Comparison of ENCODE assay signal across 8 cellular contexts in genomic region chr10:22317121-22317370, GRCh38. TPM values are rescaled to one million over a fixed set of nuclear protein-coding genes. Genes with fewer than 3 reads are reported as not detected.
A peak's percentile ranks its signal among the peaks of the same experiment; 100 is the strongest.
DNase-seq lines count a peak whose midpoint lies in the region; ATAC-seq and TF ChIP-seq lines count a peak whose summit lies in the region.

No MANE protein-coding gene starts in this region.

- TSS peak; percentile 67 for BruUV-seq in OCI-LY7 (replicated peaks; lab: Mats Ljungman, UMichigan)

- H4K20me1 ChIP-seq in OCI-LY7 (ENCODE audit: insufficient read depth, low read length), result peaks cover 24% of the 10 kb centered on the region; the same call in 1 of the 2 replicates

- POLR2A ChIA-PET in OCI-LY7 (lab: Charles Lee), result interaction anchor here (0.6 to 2.6 kb wide), 5 partner anchors 22 to 388 kb away, joined by 3 to 11 read pairs (median 5); no protein-coding TSS in a partner anchor

- H3K9me2 ChIP-seq in OCI-LY7 (ENCODE audit: insufficient read depth, low read length), result no peaks in the 10 kb centered on the region

- H3K36me3 ChIP-seq in OCI-LY7 (ENCODE audit: insufficient read depth, low read length), result no peaks in the 10 kb centered on the region
- H3K36me3 ChIP-seq in prostate gland, result no peaks in the 10 kb centered on the region
- H3K36me3 ChIP-seq in H7 (replicated peaks; ENCODE audit: control insufficient read depth, insufficient read depth, low read length), result no peaks in the 10 kb centered on the region

- peaks cover 28% of the 10 kb centered on the region for H3K4me1 ChIP-seq in OCI-LY7 (ENCODE audit: insufficient read depth, low read length, poor library complexity, severe bottlenecking)
- peaks cover 7% of the 10 kb centered on the region for H3K4me1 ChIP-seq in prostate gland (replicated peaks)

- CTCF ChIA-PET in OCI-LY7 (lab: Charles Lee; ENCODE audit: unreplicated experiment), result no interaction called here

- 18% methylated on average over 8 of the region's 8 CpGs for WGBS in prostate gland

- DNase-seq in GM12865 (ENCODE audit: low read depth) (no peak), OCI-LY7 (ENCODE audit: low spot score) (no peak), epithelial cell of proximal tubule (ENCODE audit: low read depth) (no peak), prostate gland (ENCODE audit: low spot score) (no peak), NCI-H2196 (lab: John Stamatoyannopoulos, UW; ENCODE audit: unreplicated experiment) (no peak), NCI-H2107 (lab: John Stamatoyannopoulos, UW) (no peak), H7 (no peak)

- peak overlapping the region; percentile 61 for H3K27ac ChIP-seq in OCI-LY7 (ENCODE audit: low read depth, low read length, poor library complexity, severe bottlenecking)
- peak overlapping the region; percentile 88 to 97 for H3K27ac ChIP-seq in prostate gland

- H3K4me3 ChIP-seq in GM12865 (ENCODE audit: low read depth, low read length), result peak overlapping the region; percentile 75
- H3K4me3 ChIP-seq in OCI-LY7 (ENCODE audit: low read depth, low read length, poor library complexity, severe bottlenecking), result peak overlapping the region; percentile 92
- H3K4me3 ChIP-seq in epithelial cell of proximal tubule (ENCODE audit: low read depth, low read length), result peak overlapping the region; percentile 71
- H3K4me3 ChIP-seq in prostate gland, result peak overlapping the region; percentile 72 to 93
- H3K4me3 ChIP-seq in H7 (ENCODE audit: insufficient read depth, low read depth, low read length), result no peak overlapping the region

- no peak for ATAC-seq in esophagus mucosa

- H3K79me2 ChIP-seq in OCI-LY7 (ENCODE audit: insufficient read depth, low read depth, low read length), result 0 out of 2 replicates have a peak, but pooled peaks cover 11% of the 10 kb centered on the region

- TF ChIP-seq CTCF in GM12865 (IDR thresholded peaks at IDR 0.05; ENCODE audit: insufficient read depth, low read depth, low read length, missing control alignments) (no peak), OCI-LY7 (conservative IDR thresholded peaks at IDR 0.05; ENCODE audit: low read length) (no peak), epithelial cell of proximal tubule (conservative IDR thresholded peaks at IDR 0.05; ENCODE audit: low read depth, low read length) (no peak), prostate gland (IDR thresholded peaks at IDR 0.05) (no peak)

- H3K27me3 ChIP-seq in prostate gland (replicated peaks; ENCODE audit: insufficient read depth) (no peaks in the 10 kb centered on the region), H7 (ENCODE audit: control insufficient read depth, insufficient read depth, low read length) (peaks cover 79% of the 10 kb centered on the region)

- H3K9me3 ChIP-seq in OCI-LY7 (ENCODE audit: low read length) (no peaks in the 10 kb centered on the region), prostate gland (no peaks in the 10 kb centered on the region)

- TF ChIP-seq POLR2A in prostate gland (IDR thresholded peaks at IDR 0.05), result no peak

- peak overlapping the region; percentile 98 for H3K4me2 ChIP-seq in OCI-LY7 (ENCODE audit: low read length)

- no peak overlapping the region; the same call in 1 of the 2 replicates for H2AFZ ChIP-seq in OCI-LY7 (ENCODE audit: low read length)

- intact Hi-C loops in OCI-LY7 (cut with micrococcal nuclease; ENCODE audit: unreplicated experiment), result loop anchor here (2.0 to 10.0 kb wide), 3 partner anchors 24 to 395 kb away; partner anchors contain the start of gene PIP4K2A
- intact Hi-C loops in prostate gland (cut with DNase I), result loop anchor here (2.0 to 10.0 kb wide), 4 partner anchors 64 to 748 kb away; partner anchors contain the start of gene DNAJC1

RNA-seq across cellular contexts. Expression of gene COMMD3, which starts 0.9 kb away (rescaled TPM):
- 24.6 and 30.1 TPM in 2 replicates for total RNA-seq in OCI-LY7 (2014; rRNA removed; shearing (Covaris generic))
- total RNA-seq in OCI-LY7 (2022) (50.8 and 53.0 TPM in 2 replicates), epithelial cell of proximal tubule (41.7 and 43.8 TPM in 2 replicates), prostate gland (10 to 100 TPM; 30.7 to 38.8 TPM), esophagus mucosa (36.5 TPM)
- total RNA-seq in H7 (2014; rRNA removed; shearing (Covaris generic)), result 1.1 and 1.8 TPM in 2 replicates

RNA-seq across cellular contexts. Expression of gene BMI1, which starts 3.9 kb away (rescaled TPM):
- 5.7 and 7.4 TPM in 2 replicates for total RNA-seq in OCI-LY7 (2014; rRNA removed; shearing (Covaris generic))
- 17.8 and 19.4 TPM in 2 replicates for total RNA-seq in OCI-LY7 (2022)
- total RNA-seq in epithelial cell of proximal tubule, result 29.6 and 37.2 TPM in 2 replicates
- 10 to 100 TPM; 70.8 to 88.4 TPM for total RNA-seq in prostate gland
- total RNA-seq in esophagus mucosa, result 13.0 TPM
- total RNA-seq in H7 (2014; rRNA removed; shearing (Covaris generic)), result 1.3 and 4.1 TPM in 2 replicates

RNA-seq across cellular contexts. Expression of gene SPAG6, which starts 28.2 kb away (rescaled TPM):
- not detected in 2 replicates for total RNA-seq in OCI-LY7 (2014; rRNA removed; shearing (Covaris generic))
- total RNA-seq in OCI-LY7 (2022), result not detected in 2 replicates
- 0.07 TPM in 1 of 2 replicates, not detected in the other for total RNA-seq in epithelial cell of proximal tubule
- total RNA-seq in prostate gland, result 10 to 100 TPM in 1 of 2 donors, 1 to 10 TPM in 1; 5.8 to 20.3 TPM
- total RNA-seq in esophagus mucosa, result not detected
- not detected in 2 replicates for total RNA-seq in H7 (2014; rRNA removed; shearing (Covaris generic))
